In the genomic region with DNA sequence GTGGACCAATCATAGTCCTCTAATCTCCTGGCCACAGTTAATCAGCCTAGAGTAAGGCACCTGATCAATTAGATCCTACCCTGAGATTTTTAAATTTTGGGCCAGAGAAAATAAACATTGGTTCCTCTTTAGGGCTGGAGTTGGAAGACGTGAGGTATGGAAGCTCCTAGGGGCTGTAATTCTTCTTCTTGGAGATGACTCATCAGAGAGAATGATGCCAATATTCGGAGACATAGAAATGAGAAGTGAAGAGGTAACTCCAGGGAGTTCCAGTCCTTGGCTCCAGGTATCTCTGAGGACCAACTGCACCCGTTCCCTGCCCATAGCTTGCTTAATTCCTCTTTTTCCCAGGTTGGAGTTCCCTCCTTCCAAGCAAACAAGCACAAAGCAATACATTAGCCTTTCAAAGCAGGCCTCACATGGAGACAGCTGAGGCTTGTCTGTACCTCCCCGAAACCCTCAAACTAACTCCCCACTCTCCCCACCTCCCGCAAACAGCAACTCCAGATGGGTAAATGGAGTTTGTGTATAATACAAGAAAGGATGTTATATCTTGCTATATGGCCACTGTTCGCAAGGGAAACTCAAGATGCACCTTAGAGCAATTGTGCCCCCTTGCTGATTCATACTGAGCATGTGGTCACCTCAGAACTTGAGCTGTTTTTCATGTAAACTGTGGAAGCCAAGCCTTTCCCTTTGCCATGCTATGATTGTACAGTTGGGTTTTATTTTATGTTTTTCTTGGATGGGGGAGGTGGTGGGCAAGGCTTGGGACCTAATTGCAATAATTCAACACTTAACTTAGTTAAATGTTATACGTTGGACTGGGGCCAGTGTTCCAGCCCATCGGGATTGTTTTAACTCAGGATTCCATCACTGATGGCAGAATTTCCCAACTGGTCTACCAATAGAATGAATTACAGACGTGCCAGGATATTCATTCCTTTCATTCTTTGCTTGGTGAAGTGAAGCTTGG, we compare ENCODE assay signal across 1 cellular context.
TF ChIP-seq lines count a peak whose summit lies in the region.

No MANE protein-coding gene starts in this region.

TF ChIP-seq in IMR-90, 13 proteins besides CTCF, POLR2A, EP300 and RAD21:
- peak; percentile 34; the same call in 1 of the 2 replicates for TF ChIP-seq FOS (IDR thresholded peaks at IDR 0.05; ENCODE audit: low read depth, low read length)
- TF ChIP-seq, protein P1, sequence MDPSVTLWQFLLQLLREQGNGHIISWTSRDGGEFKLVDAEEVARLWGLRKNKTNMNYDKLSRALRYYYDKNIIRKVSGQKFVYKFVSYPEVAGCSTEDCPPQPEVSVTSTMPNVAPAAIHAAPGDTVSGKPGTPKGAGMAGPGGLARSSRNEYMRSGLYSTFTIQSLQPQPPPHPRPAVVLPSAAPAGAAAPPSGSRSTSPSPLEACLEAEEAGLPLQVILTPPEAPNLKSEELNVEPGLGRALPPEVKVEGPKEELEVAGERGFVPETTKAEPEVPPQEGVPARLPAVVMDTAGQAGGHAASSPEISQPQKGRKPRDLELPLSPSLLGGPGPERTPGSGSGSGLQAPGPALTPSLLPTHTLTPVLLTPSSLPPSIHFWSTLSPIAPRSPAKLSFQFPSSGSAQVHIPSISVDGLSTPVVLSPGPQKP (IDR thresholded peaks at IDR 0.05; ENCODE audit: borderline replicate concordance, low read depth, low read length), result no peak
